ENCODE assay signal across 26 cellular contexts in genomic region chr11:79308429-79308828, GRCh38.
"Had no signal": no experiment of that assay in that cellular context is flagged by ENCODE, and none has a peak within 500 bp of the region (broad histone marks: within the 10 kb centered on the region; RNA-seq: fewer than 3 reads in every experiment).

No MANE protein-coding gene starts in this region.

- H3K4me3 ChIP-seq: ascending aorta, cardiac muscle cell, colonic mucosa, K562, SJCRH30, SK-N-MC had no signal

- H3K27ac ChIP-seq: ascending aorta, cardiac muscle cell, colonic mucosa, SJCRH30, SK-N-MC had no signal

- DNase-seq: activated CD4-positive, alpha-beta T cell treated with anti-CD3 and anti-CD28 coated beads, Interleukin-2, amount 10 ng/mL, durations not matched to agents 24 days and 14 days; activated CD4-positive, alpha-beta T cell treated with anti-CD3 and anti-CD28 coated beads, Interleukin-2, amount 50 U/mL, for 4 hours; activated CD8-positive, alpha-beta T cell treated with anti-CD3 and anti-CD28 coated beads for 36 hours; activated effector memory CD4-positive, alpha-beta T cell treated with anti-CD3 and anti-CD28 coated beads, Interleukin-2, amount 50 U/mL, for 16 hours; activated naive CD4-positive, alpha-beta T cell; activated naive CD4-positive, alpha-beta T cell treated with anti-CD3 and anti-CD28 coated beads, Interleukin-2, amount 50 U/mL, for 16 hours; activated naive CD8-positive, alpha-beta T cell treated with anti-CD3 and anti-CD28 coated beads for 36 hours; activated T-cell treated with anti-CD3 and anti-CD28 coated beads, Interleukin-2, amount 50 U/mL, for 1 hour; activated T-cell treated with anti-CD3 and anti-CD28 coated beads, Interleukin-2, amount 50 U/mL, for 72 hours; amygdala; colonic mucosa; NCI-H1092; NCI-H1417 treated with DMSO at 0.1 percent for 48 hours; NCI-H187 treated with DMSO at 0.1 percent for 48 hours; NCI-H2081; NCI-H345; NCI-H524 treated with DMSO at 0.1 percent for 48 hours; NCI-H748 treated with DMSO at 0.1 percent for 48 hours; NK-92 treated with Interleukin-12 subunit alpha and Interleukin-12 subunit beta, amount 100 ng/mL, for 24 hours; SHP77; SJCRH30; T1000 had no signal

- H3K36me3 ChIP-seq: ascending aorta, cardiac muscle cell, colonic mucosa, SJCRH30 had no signal

- H3K4me1 ChIP-seq: ascending aorta, colonic mucosa, SJCRH30 had no signal

- H3K27me3 ChIP-seq: ascending aorta, cardiac muscle cell, colonic mucosa, SJCRH30 had no signal

- H3K9me3 ChIP-seq: ascending aorta, colonic mucosa, SJCRH30 had no signal
